Comparison of ENCODE assay signal across 10 cellular contexts in the genomic region with DNA sequence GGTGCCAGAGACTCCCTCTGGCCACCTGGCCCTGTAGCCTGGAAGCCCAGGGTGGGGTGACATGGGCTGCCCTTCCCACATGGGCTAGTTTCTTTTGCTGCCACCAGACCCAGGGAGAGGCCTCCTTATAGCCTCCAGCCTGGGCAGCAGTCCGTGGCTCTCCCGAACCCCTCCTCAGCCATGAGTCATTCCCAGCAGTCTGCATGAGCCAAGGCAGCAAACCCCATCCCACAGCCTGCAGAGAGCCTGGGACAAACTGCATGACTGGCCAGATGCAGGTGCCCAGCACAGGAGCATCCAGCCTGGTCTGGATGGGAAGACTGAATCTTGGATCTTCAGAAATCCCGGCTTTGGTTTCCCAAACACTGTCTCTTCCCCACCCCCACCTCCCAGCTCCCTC.
DNase-seq lines count a peak whose midpoint lies in the region; ATAC-seq and TF ChIP-seq lines count a peak whose summit lies in the region.
"Had no signal": no experiment of that assay in that cellular context is flagged by ENCODE, and none has a peak within 500 bp of the region (broad histone marks: within the 10 kb centered on the region; RNA-seq: fewer than 3 reads in every experiment).

No MANE protein-coding gene starts in this region.

- DNase-seq in H7 (peak; percentile 43), MCF 10A (ENCODE audit: unreplicated experiment) (peak; percentile 87), heart right ventricle (no peak)
- no peak for DNase-seq in activated CD8-positive, alpha-beta T cell treated with anti-CD3 and anti-CD28 coated beads, Interleukin-2, amount 10 ng/mL, durations not matched to agents 7 days and 5 days
- DNase-seq in naive thymus-derived CD4-positive, alpha-beta T cell = no peak
- DNase-seq: endodermal cell, NCI-H510A treated with DMSO at 0.1 percent for 48 hours had no signal

- CTCF ChIA-PET in MCF 10A (lab: Yijun Ruan, JAX) = interaction anchor here (0.7 to 1.5 kb wide), 5 partner anchors 21 to 385 kb away, joined by 3 to 5 read pairs (median 3); no protein-coding TSS in a partner anchor
- CTCF ChIA-PET in activated CD8-positive, alpha-beta T cell treated with anti-CD3 and anti-CD28 coated beads, Interleukin-2, amount 10 ng/mL, durations not matched to agents 7 days and 5 days (lab: Charles Lee) = interaction anchor here (2.5 kb wide), 1 partner anchor 12 kb away, joined by 9 read pairs; no protein-coding TSS in a partner anchor
- CTCF ChIA-PET in naive thymus-derived CD4-positive, alpha-beta T cell (lab: Charles Lee) = no interaction called here

- H3K27me3 ChIP-seq in H7 (ENCODE audit: control insufficient read depth, insufficient read depth, low read length) = no peaks in the 10 kb centered on the region
- H3K27me3 ChIP-seq in heart right ventricle = no peaks in the 10 kb centered on the region
- H3K27me3 ChIP-seq in skeletal muscle tissue (ENCODE audit: control insufficient read depth in 3 of 3, insufficient read depth in 3 of 3, low read length in 3 of 3) = no peaks in the 10 kb centered on the region
- H3K27me3 ChIP-seq in naive thymus-derived CD4-positive, alpha-beta T cell (ENCODE audit: control insufficient read depth in 2 of 2, insufficient read depth in 2 of 2, low read length in 2 of 2) = no peaks in the 10 kb centered on the region

- intact Hi-C loops in MCF 10A (cut with micrococcal nuclease) (no loop called here), heart right ventricle (cut with DNase I) (no loop called here)
- intact Hi-C loops in naive thymus-derived CD4-positive, alpha-beta T cell (cut with micrococcal nuclease) = no loop called here

- H3K27ac ChIP-seq in heart right ventricle = peak overlapping the region in 7 of 10 donors; percentile 31 to 77 (median 69)
- peak overlapping the region; percentile 72 for H3K27ac ChIP-seq in skeletal muscle tissue (ENCODE audit: low read depth, low read length)
- no peak overlapping the region for H3K27ac ChIP-seq in naive thymus-derived CD4-positive, alpha-beta T cell (ENCODE audit: low read depth, low read length)

- H3K36me3 ChIP-seq in H7 (replicated peaks; ENCODE audit: control insufficient read depth, insufficient read depth, low read length) (no peaks in the 10 kb centered on the region), heart right ventricle (no peaks in the 10 kb centered on the region), skeletal muscle tissue (ENCODE audit: control insufficient read depth in 3 of 3, insufficient read depth in 3 of 3, low read length in 3 of 3) (no peaks in the 10 kb centered on the region)
- H3K36me3 ChIP-seq in naive thymus-derived CD4-positive, alpha-beta T cell (ENCODE audit: control insufficient read depth in 2 of 3, insufficient read depth in 3 of 3, low read length in 3 of 3) = no peaks in the 10 kb centered on the region

- TF ChIP-seq CTCF in MCF 10A (IDR thresholded peaks at IDR 0.05; ENCODE audit: unreplicated experiment) = no peak
- no peak for TF ChIP-seq CTCF in heart right ventricle (IDR thresholded peaks at IDR 0.05)

- H3K36me3 Mint-ChIP-seq in MCF 10A (ENCODE audit: insufficient read depth, unreplicated experiment) = no peaks in the 10 kb centered on the region
- H3K36me3 Mint-ChIP-seq in activated CD8-positive, alpha-beta T cell treated with anti-CD3 and anti-CD28 coated beads, Interleukin-2, amount 10 ng/mL, durations not matched to agents 7 days and 5 days (ENCODE audit: low read depth) = no peaks in the 10 kb centered on the region
- H3K36me3 Mint-ChIP-seq in naive thymus-derived CD4-positive, alpha-beta T cell = no peaks in the 10 kb centered on the region

- peak in 7 of 8 donors; percentile 15 to 51 (median 40) for ATAC-seq in heart right ventricle
- no peak for ATAC-seq in activated CD4-positive, CD25-positive, alpha-beta regulatory T cell treated with anti-CD3 and anti-CD28 coated beads, Interleukin-2, amount 50 U/mL, for 24 hours
- no peak for ATAC-seq in activated CD8-positive, alpha-beta T cell treated with anti-CD3 and anti-CD28 coated beads, Interleukin-2, amount 10 ng/mL, durations not matched to agents 7 days and 5 days
- no peak for ATAC-seq in naive thymus-derived CD4-positive, alpha-beta T cell
- ATAC-seq in GM18861 (IDR thresholded peaks at IDR 0.05; ENCODE audit: unreplicated experiment) = no peak

- POLR2A ChIA-PET in MCF 10A (lab: Yijun Ruan, JAX) = interaction anchor here (0.6 to 1.8 kb wide), 5 partner anchors 8 to 279 kb away, joined by 3 to 5 read pairs (median 4); no protein-coding TSS in a partner anchor
- POLR2A ChIA-PET in activated CD8-positive, alpha-beta T cell treated with anti-CD3 and anti-CD28 coated beads, Interleukin-2, amount 10 ng/mL, durations not matched to agents 7 days and 5 days (lab: Charles Lee) = interaction anchor here (1.0 kb wide), 1 partner anchor 21 kb away, joined by 3 read pairs; no protein-coding TSS in a partner anchor
- POLR2A ChIA-PET in naive thymus-derived CD4-positive, alpha-beta T cell (lab: Charles Lee) = no interaction called here

- BruUV-seq in MCF 10A (replicated peaks; lab: Mats Ljungman, UMichigan) = no TSS peak

- H3K9me3 Mint-ChIP-seq in MCF 10A (ENCODE audit: unreplicated experiment) = no peaks in the 10 kb centered on the region
- no peaks in the 10 kb centered on the region for H3K9me3 Mint-ChIP-seq in activated CD8-positive, alpha-beta T cell treated with anti-CD3 and anti-CD28 coated beads, Interleukin-2, amount 10 ng/mL, durations not matched to agents 7 days and 5 days (ENCODE audit: insufficient read depth)
- no peaks in the 10 kb centered on the region for H3K9me3 Mint-ChIP-seq in naive thymus-derived CD4-positive, alpha-beta T cell
- H3K9me3 Mint-ChIP-seq: endodermal cell had no signal

- H3K9me3 ChIP-seq in heart right ventricle = no peaks in the 10 kb centered on the region
- no peaks in the 10 kb centered on the region for H3K9me3 ChIP-seq in skeletal muscle tissue (ENCODE audit: control insufficient read depth in 3 of 3, low read length in 3 of 3)
- H3K9me3 ChIP-seq in naive thymus-derived CD4-positive, alpha-beta T cell (ENCODE audit: control insufficient read depth in 2 of 3, low read length in 3 of 3) = no peaks in the 10 kb centered on the region

- peaks cover 7 to 69% (median 46%) of the 10 kb centered on the region in 9 donors for H3K4me1 ChIP-seq in heart right ventricle
- H3K4me1 ChIP-seq in skeletal muscle tissue (ENCODE audit: control insufficient read depth in 3 of 3, insufficient read depth in 3 of 3, low read length in 3 of 3) = peaks cover 29 to 58% (median 41%) of the 10 kb centered on the region in 3 donors
- no peaks in the 10 kb centered on the region for H3K4me1 ChIP-seq in naive thymus-derived CD4-positive, alpha-beta T cell (ENCODE audit: control insufficient read depth in 2 of 2, insufficient read depth in 2 of 2, low read length in 2 of 2)

- no peaks in the 10 kb centered on the region for H3K27me3 Mint-ChIP-seq in MCF 10A (ENCODE audit: insufficient read depth, unreplicated experiment)
- H3K27me3 Mint-ChIP-seq in activated CD8-positive, alpha-beta T cell treated with anti-CD3 and anti-CD28 coated beads, Interleukin-2, amount 10 ng/mL, durations not matched to agents 7 days and 5 days (ENCODE audit: low read depth) = no peaks in the 10 kb centered on the region
- H3K27me3 Mint-ChIP-seq in naive thymus-derived CD4-positive, alpha-beta T cell = peaks cover 0 to 14% (median 0%) of the 10 kb centered on the region in 5 donors

- no peak overlapping the region for H3K4me3 Mint-ChIP-seq in MCF 10A (ENCODE audit: unreplicated experiment)
- no peak overlapping the region for H3K4me3 Mint-ChIP-seq in activated CD8-positive, alpha-beta T cell treated with anti-CD3 and anti-CD28 coated beads, Interleukin-2, amount 10 ng/mL, durations not matched to agents 7 days and 5 days
- H3K4me3 Mint-ChIP-seq in naive thymus-derived CD4-positive, alpha-beta T cell = no peak overlapping the region
- H3K4me3 Mint-ChIP-seq: endodermal cell had no signal

- no peak overlapping the region for H3K4me3 ChIP-seq in H7 (ENCODE audit: insufficient read depth, low read depth, low read length)
- no peak overlapping the region for H3K4me3 ChIP-seq in heart right ventricle
- H3K4me3 ChIP-seq in skeletal muscle tissue (ENCODE audit: low read length in 3 of 3) = no peak overlapping the region
- no peak overlapping the region for H3K4me3 ChIP-seq in naive thymus-derived CD4-positive, alpha-beta T cell (ENCODE audit: low read length)

- H3K27ac Mint-ChIP-seq in MCF 10A (ENCODE audit: low read depth, unreplicated experiment) = no peak overlapping the region
- H3K27ac Mint-ChIP-seq in activated CD8-positive, alpha-beta T cell treated with anti-CD3 and anti-CD28 coated beads, Interleukin-2, amount 10 ng/mL, durations not matched to agents 7 days and 5 days = no peak overlapping the region
- H3K27ac Mint-ChIP-seq in naive thymus-derived CD4-positive, alpha-beta T cell = no peak overlapping the region

- 57 to 63% methylated on average over 3 of the region's 3 CpGs for WGBS in heart right ventricle, 2 donors

- peak overlapping the region in 1 of 3 donors; percentile 69 for H3K9ac ChIP-seq in skeletal muscle tissue (ENCODE audit: low read depth in 1 of 3, low read length in 3 of 3)

- H3K4me1 Mint-ChIP-seq in MCF 10A (ENCODE audit: insufficient read depth, unreplicated experiment) = peaks cover 41% of the 10 kb centered on the region
- peaks cover 17% of the 10 kb centered on the region for H3K4me1 Mint-ChIP-seq in activated CD8-positive, alpha-beta T cell treated with anti-CD3 and anti-CD28 coated beads, Interleukin-2, amount 10 ng/mL, durations not matched to agents 7 days and 5 days (ENCODE audit: low read depth)
- H3K4me1 Mint-ChIP-seq in naive thymus-derived CD4-positive, alpha-beta T cell = peaks cover 0 to 19% (median 0%) of the 10 kb centered on the region in 7 donors

Comparison
In these comparisons a context has a peak if more than half of its experiments do, and no peak if none do; other contexts are left out.
1. DNase-seq: peak in H7 (single experiment) and MCF 10A (single experiment); none in heart right ventricle (0 of 2), activated CD8-positive, alpha-beta T cell treated with anti-CD3 and anti-CD28 coated beads, Interleukin-2, amount 10 ng/mL, durations not matched to agents 7 days and 5 days (single experiment) and naive thymus-derived CD4-positive, alpha-beta T cell (0 of 9).
2. ATAC-seq: peak in heart right ventricle (7 of 8); none in activated CD4-positive, CD25-positive, alpha-beta regulatory T cell treated with anti-CD3 and anti-CD28 coated beads, Interleukin-2, amount 50 U/mL, for 24 hours (0 of 2), activated CD8-positive, alpha-beta T cell treated with anti-CD3 and anti-CD28 coated beads, Interleukin-2, amount 10 ng/mL, durations not matched to agents 7 days and 5 days (single experiment), naive thymus-derived CD4-positive, alpha-beta T cell (single experiment) and GM18861 (single experiment).